ENCODE assay signal across 22 cellular contexts in genomic region chr11:30468881-30469280, GRCh38.
DNase-seq lines count a peak whose midpoint lies in the region; ATAC-seq, FAIRE-seq and TF ChIP-seq lines count a peak whose summit lies in the region.
"Had no signal": no experiment of that assay in that cellular context is flagged by ENCODE, and none has a peak within 500 bp of the region (broad histone marks: within the 10 kb centered on the region; RNA-seq: fewer than 3 reads in every experiment).

No MANE protein-coding gene starts in this region.

- FAIRE-seq in islet of Langerhans (lab: Jason Lieb, UNC) = peak; percentile 27
- FAIRE-seq: GM12878, HepG2 had no signal

- no peak overlapping the region for H2BK120ac ChIP-seq in neuronal stem cell (ENCODE audit: low read depth, low read length)

- H3K36me3 ChIP-seq in heart right ventricle (no peaks in the 10 kb centered on the region), neuronal stem cell (replicated peaks in 1 of 2; ENCODE audit: control insufficient read depth in 2 of 2, insufficient read depth in 2 of 2, low read length in 2 of 2) (no peaks in the 10 kb centered on the region)
- no peaks in the 10 kb centered on the region; a peak in 1 of 22 replicates for H3K36me3 ChIP-seq in BLaER1 treated with 17β-estradiol and CSF1 and Interleukin-3, amounts not matched to agents 10 nM and 100 nM

- H3K14ac ChIP-seq in neuronal stem cell (ENCODE audit: low read length) = no peak overlapping the region

- no peak for TF ChIP-seq CTCF in heart right ventricle (IDR thresholded peaks at IDR 0.05)

- no peak overlapping the region for H3K9ac ChIP-seq in BLaER1 treated with 17β-estradiol and CSF1 and Interleukin-3, amounts not matched to agents 10 nM and 100 nM
- H3K9ac ChIP-seq in neuronal stem cell (ENCODE audit: low read depth, low read length, poor library complexity) = no peak overlapping the region

- no peaks in the 10 kb centered on the region for H3K9me3 ChIP-seq in heart right ventricle
- H3K9me3 ChIP-seq in BLaER1 treated with 17β-estradiol and CSF1 and Interleukin-3, amounts not matched to agents 10 nM and 100 nM (replicated peaks in 1 of 11) = no peaks in the 10 kb centered on the region
- H3K9me3 ChIP-seq in neuronal stem cell (replicated peaks in 1 of 2; ENCODE audit: control insufficient read depth in 2 of 2, insufficient read depth in 1 of 2, low read depth in 1 of 2, low read length in 2 of 2) = no peaks in the 10 kb centered on the region

- no peak overlapping the region for H2BK5ac ChIP-seq in neuronal stem cell (ENCODE audit: low read length)

- no peak overlapping the region for H3K4ac ChIP-seq in neuronal stem cell (ENCODE audit: low read length)

- WGBS in heart right ventricle, 2 donors = 12 to 17% methylated on average over 2 of the region's 2 CpGs
- whole genome bisulfite sequencing in neuronal stem cell (ENCODE audit: extremely low coverage in 2 of 2, insufficient read length in 2 of 2, insufficient replicate concordance in 1 of 2), 2 donors = no CpG with 5 or more reads among the region's 2 CpGs

- no peak overlapping the region for H3K18ac ChIP-seq in neuronal stem cell (ENCODE audit: low read length)

- H2BK12ac ChIP-seq in neuronal stem cell (ENCODE audit: low read length) = no peak overlapping the region

- peak overlapping the region in 10 of 11 experiments; percentile 2 to 60 (median 36); a peak in 14 of 22 replicates for H3K4me2 ChIP-seq in BLaER1 treated with 17β-estradiol and CSF1 and Interleukin-3, amounts not matched to agents 10 nM and 100 nM
- no peak overlapping the region for H3K4me2 ChIP-seq in neuronal stem cell (ENCODE audit: insufficient read depth, low read length, poor library complexity, severe bottlenecking)

- ATAC-seq in heart right ventricle (peak in 6 of 8 donors; percentile 25 to 72 (median 56)), HG03571 (IDR thresholded peaks at IDR 0.05; ENCODE audit: unreplicated experiment) (no peak)
- ATAC-seq: GM12878, HCT116, HepG2 had no signal

- no peak overlapping the region for H4K91ac ChIP-seq in neuronal stem cell (ENCODE audit: low read depth, low read length, poor library complexity)

- no peaks in the 10 kb centered on the region for H3K27me3 ChIP-seq in heart right ventricle
- no peaks in the 10 kb centered on the region for H3K27me3 ChIP-seq in BLaER1 treated with 17β-estradiol and CSF1 and Interleukin-3, amounts not matched to agents 10 nM and 100 nM
- no peaks in the 10 kb centered on the region for H3K27me3 ChIP-seq in neuronal stem cell (ENCODE audit: control insufficient read depth in 3 of 3, insufficient read depth in 3 of 3, low read depth in 1 of 3, low read length in 3 of 3)

- no peaks in the 10 kb centered on the region for H3K79me1 ChIP-seq in neuronal stem cell (ENCODE audit: low read depth, low read length)

- no peak overlapping the region for H2BK15ac ChIP-seq in neuronal stem cell (ENCODE audit: low read length)

- no peak for DNase-seq in heart right ventricle
- no peak for DNase-seq in cardiac septum (ENCODE audit: low spot score)
- DNase-seq in SIG-M5 treated with dmso at 0.1 percent for 504 hours (lab: John Stamatoyannopoulos, UW; ENCODE audit: unreplicated experiment) = no peak
- DNase-seq in neuronal stem cell (ENCODE audit: low spot score) = no peak
- DNase-seq: 8988T; C1 segment of cervical spinal cord; CD4-positive, CD25-positive, alpha-beta regulatory T cell; CD8-positive, alpha-beta memory T cell; COR-L47; DMS 273 treated with DMSO at 0.1 percent for 48 hours; DMS53; DND-41; EL; GOT3; H7; HFFc6 had no signal

- H3K27ac ChIP-seq in heart right ventricle (peak overlapping the region in 3 of 10 donors; percentile 17 to 49 (median 48)), neuronal stem cell (replicated peaks; ENCODE audit: low read length) (no peak overlapping the region)
- no peak overlapping the region for H3K27ac ChIP-seq in BLaER1 treated with 17β-estradiol and CSF1 and Interleukin-3, amounts not matched to agents 10 nM and 100 nM

- H3K23ac ChIP-seq in neuronal stem cell (ENCODE audit: low read depth, low read length, poor library complexity) = no peak overlapping the region

- no peak overlapping the region for H4K8ac ChIP-seq in neuronal stem cell (ENCODE audit: low read depth, low read length)

- no peaks in the 10 kb centered on the region for H4K20me1 ChIP-seq in BLaER1 treated with 17β-estradiol and CSF1 and Interleukin-3, amounts not matched to agents 10 nM and 100 nM

- H3K4me3 ChIP-seq in heart right ventricle = no peak overlapping the region
- H3K4me3 ChIP-seq in BLaER1 treated with 17β-estradiol and CSF1 and Interleukin-3, amounts not matched to agents 10 nM and 100 nM = no peak overlapping the region
- no peak overlapping the region for H3K4me3 ChIP-seq in neuronal stem cell (ENCODE audit: low read length in 2 of 2)
- H3K4me3 ChIP-seq: GM12878 had no signal

- H2AFZ ChIP-seq in neuronal stem cell (ENCODE audit: low read length) = no peak overlapping the region

- H3K4me1 ChIP-seq in heart right ventricle = peaks cover 0 to 45% (median 17%) of the 10 kb centered on the region in 9 donors
- peaks cover 0 to 14% (median 5%) of the 10 kb centered on the region in 10 experiments; a peak in 14 of 20 replicates for H3K4me1 ChIP-seq in BLaER1 treated with 17β-estradiol and CSF1 and Interleukin-3, amounts not matched to agents 10 nM and 100 nM
- peaks cover 0 to 8% of the 10 kb centered on the region in 2 donors for H3K4me1 ChIP-seq in neuronal stem cell (ENCODE audit: control insufficient read depth in 2 of 2, insufficient read depth in 1 of 2, low read depth in 1 of 2, low read length in 2 of 2)

- intact Hi-C loops in heart right ventricle (cut with DNase I) (loop anchor here in 2 of 10 donors (2.0 to 10.0 kb wide), 2 partner anchors 14 to 116 kb away; partner anchors contain the start of gene MPPED2 (in 1 of the 2)), cardiac septum (cut with DNase I) (no loop called here)

- no peak overlapping the region for H2AK5ac ChIP-seq in neuronal stem cell (ENCODE audit: low read depth, low read length)
